In the genomic region with DNA sequence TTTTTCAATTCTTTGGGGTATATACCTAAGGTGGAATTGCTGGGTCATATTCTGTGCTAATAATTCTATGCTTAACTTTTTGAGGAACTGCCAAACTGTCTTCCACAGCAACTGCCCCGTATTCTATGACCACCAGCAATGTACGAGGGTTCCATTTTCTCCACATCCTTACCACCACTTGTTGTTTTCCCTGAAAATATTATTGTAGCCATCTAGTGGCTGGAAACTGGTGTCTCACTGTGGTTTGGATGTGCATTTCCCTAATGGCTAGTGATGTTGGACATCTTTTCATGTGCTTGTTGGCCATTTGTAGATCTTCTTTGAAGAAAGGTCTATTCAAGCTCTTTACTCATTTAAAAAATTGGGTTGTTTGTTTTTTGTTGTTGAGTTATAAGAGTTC, we compare ENCODE assay signal across 14 cellular contexts. TPM values are rescaled to one million over a fixed set of nuclear protein-coding genes. Genes with fewer than 3 reads are reported as not detected.
DNase-seq lines count a peak whose midpoint lies in the region; ATAC-seq, FAIRE-seq and TF ChIP-seq lines count a peak whose summit lies in the region.
"Had no signal": no experiment of that assay in that cellular context is flagged by ENCODE, and none has a peak within 500 bp of the region (broad histone marks: within the 10 kb centered on the region; RNA-seq: fewer than 3 reads in every experiment).

No MANE protein-coding gene starts in this region.

- intact Hi-C loops in MCF 10A (cut with micrococcal nuclease) (loop anchor here (1.0 kb wide), 1 partner anchor 38 kb away; no protein-coding TSS in a partner anchor), breast epithelium (cut with DNase I; ENCODE audit: low total_unique reads) (no loop called here), upper lobe of right lung (cut with DNase I) (no loop called here)
- intact Hi-C loops in activated CD4-positive, alpha-beta T cell treated with anti-CD3 and anti-CD28 coated beads for 36 hours (cut with DNase I, micrococcal nuclease), result no loop called here

- no peaks in the 10 kb centered on the region for H3K27me3 Mint-ChIP-seq in MCF 10A (ENCODE audit: insufficient read depth, unreplicated experiment)
- peaks cover 21% of the 10 kb centered on the region for H3K27me3 Mint-ChIP-seq in activated CD4-positive, alpha-beta T cell treated with anti-CD3 and anti-CD28 coated beads for 36 hours

- peaks cover 5% of the 10 kb centered on the region for H3K4me1 Mint-ChIP-seq in MCF 10A (ENCODE audit: insufficient read depth, unreplicated experiment)
- no peaks in the 10 kb centered on the region for H3K4me1 Mint-ChIP-seq in activated CD4-positive, alpha-beta T cell treated with anti-CD3 and anti-CD28 coated beads for 36 hours

- H3K4me3 ChIP-seq in breast epithelium (no peak overlapping the region), upper lobe of right lung (no peak overlapping the region)
- H3K4me3 ChIP-seq: BLaER1 treated with 17β-estradiol and CSF1 and Interleukin-3, amounts not matched to agents 10 nM and 100 nM; colonic mucosa; HAP-1; heart left ventricle had no signal

- DNase-seq in MCF 10A (ENCODE audit: unreplicated experiment) (peak; percentile 38), breast epithelium (ENCODE audit: low spot score in 2 of 2) (no peak), RCC 7860 (ENCODE audit: low spot score) (no peak), fibroblast of peridontal ligament (ENCODE audit: extremely low read depth) (peak; percentile 8), upper lobe of right lung (no peak), amygdala (lab: John Stamatoyannopoulos, UW) (no peak), CD1c-positive myeloid dendritic cell (ENCODE audit: extremely low spot score) (no peak)
- DNase-seq in activated CD4-positive, alpha-beta T cell treated with anti-CD3 and anti-CD28 coated beads for 36 hours, result no peak
- DNase-seq: colonic mucosa, heart left ventricle, mesenchymal stem cell, NCI-H1417 treated with DMSO at 0.1 percent for 48 hours had no signal

- H3K9me3 ChIP-seq in breast epithelium, result no peaks in the 10 kb centered on the region
- H3K9me3 ChIP-seq in upper lobe of right lung, result no peaks in the 10 kb centered on the region
- H3K9me3 ChIP-seq: colonic mucosa, HAP-1, heart left ventricle had no signal

- H3K27me3 ChIP-seq in breast epithelium (peaks cover 0 to 12% of the 10 kb centered on the region in 2 donors), upper lobe of right lung (peaks cover 31% of the 10 kb centered on the region)
- H3K27me3 ChIP-seq: BLaER1 treated with 17β-estradiol and CSF1 and Interleukin-3, amounts not matched to agents 10 nM and 100 nM had no signal

- no peak for TF ChIP-seq POLR2A in breast epithelium (IDR thresholded peaks at IDR 0.05)

- no peaks in the 10 kb centered on the region for H3K36me3 Mint-ChIP-seq in MCF 10A (ENCODE audit: insufficient read depth, unreplicated experiment)
- no peaks in the 10 kb centered on the region for H3K36me3 Mint-ChIP-seq in activated CD4-positive, alpha-beta T cell treated with anti-CD3 and anti-CD28 coated beads for 36 hours (ENCODE audit: low read depth)

- H3K36me3 ChIP-seq in breast epithelium (no peaks in the 10 kb centered on the region), upper lobe of right lung (no peaks in the 10 kb centered on the region)
- H3K36me3 ChIP-seq: BLaER1 treated with 17β-estradiol and CSF1 and Interleukin-3, amounts not matched to agents 10 nM and 100 nM; colonic mucosa; HAP-1; heart left ventricle had no signal

- TF ChIP-seq CTCF in MCF 10A (IDR thresholded peaks at IDR 0.05; ENCODE audit: unreplicated experiment) (peak; percentile 33), breast epithelium (IDR thresholded peaks at IDR 0.05) (peak in 1 of 3 donors; percentile 19), upper lobe of right lung (IDR thresholded peaks at IDR 0.05) (peak; percentile 13)

- no peak overlapping the region for H3K4me3 Mint-ChIP-seq in MCF 10A (ENCODE audit: unreplicated experiment)
- no peak overlapping the region for H3K4me3 Mint-ChIP-seq in activated CD4-positive, alpha-beta T cell treated with anti-CD3 and anti-CD28 coated beads for 36 hours

- CTCF ChIA-PET in MCF 10A (lab: Yijun Ruan, JAX), result interaction anchor here (0.6 to 7.6 kb wide), 13 partner anchors 13 to 911 kb away, joined by 3 to 76 read pairs (median 3); no protein-coding TSS in a partner anchor
- CTCF ChIA-PET in activated CD4-positive, alpha-beta T cell treated with anti-CD3 and anti-CD28 coated beads for 36 hours (lab: Charles Lee), result no interaction called here

- BruUV-seq in MCF 10A (replicated peaks; lab: Mats Ljungman, UMichigan), result no TSS peak

- no peaks in the 10 kb centered on the region for H3K9me3 Mint-ChIP-seq in MCF 10A (ENCODE audit: unreplicated experiment)
- no peaks in the 10 kb centered on the region for H3K9me3 Mint-ChIP-seq in activated CD4-positive, alpha-beta T cell treated with anti-CD3 and anti-CD28 coated beads for 36 hours (ENCODE audit: low read depth)

- no peak overlapping the region for H3K27ac Mint-ChIP-seq in MCF 10A (ENCODE audit: low read depth, unreplicated experiment)
- H3K27ac Mint-ChIP-seq in activated CD4-positive, alpha-beta T cell treated with anti-CD3 and anti-CD28 coated beads for 36 hours, result no peak overlapping the region

- FAIRE-seq in RCC 7860 (lab: Jason Lieb, UNC), result peak; percentile 41

- POLR2A ChIA-PET in MCF 10A (lab: Yijun Ruan, JAX), result interaction anchor here (0.6 kb wide), 1 partner anchor 1099 kb away, joined by 3 read pairs; no protein-coding TSS in a partner anchor
- POLR2A ChIA-PET in activated CD4-positive, alpha-beta T cell treated with anti-CD3 and anti-CD28 coated beads for 36 hours (lab: Charles Lee), result no interaction called here

- no peak for ATAC-seq in upper lobe of right lung
- ATAC-seq in activated CD4-positive, alpha-beta T cell treated with anti-CD3 and anti-CD28 coated beads for 36 hours, result no peak
- ATAC-seq: heart left ventricle had no signal

- H3K27ac ChIP-seq in breast epithelium, result no peak overlapping the region
- no peak overlapping the region for H3K27ac ChIP-seq in upper lobe of right lung
- H3K27ac ChIP-seq: BLaER1 treated with 17β-estradiol and CSF1 and Interleukin-3, amounts not matched to agents 10 nM and 100 nM; colonic mucosa; heart left ventricle had no signal

- no peaks in the 10 kb centered on the region for H3K4me1 ChIP-seq in breast epithelium
- no peaks in the 10 kb centered on the region for H3K4me1 ChIP-seq in upper lobe of right lung
- H3K4me1 ChIP-seq: colonic mucosa, HAP-1 had no signal

RNA-seq across cellular contexts. Expression of a gene that starts 30.7 kb away (rescaled TPM):
- 4.8 and 5.6 TPM in 2 replicates for total RNA-seq in MCF 10A (2022)
- total RNA-seq in breast epithelium, result 10 to 100 TPM in 2 of 3 donors, 1 to 10 TPM in 1; 1.6 to 12.7 (median 11.5) TPM
- 0.52 TPM for total RNA-seq in upper lobe of right lung
- total RNA-seq in activated CD4-positive, alpha-beta T cell treated with anti-CD3 and anti-CD28 coated beads for 36 hours, result not detected

Comparison
In these comparisons a context has a peak if more than half of its experiments do, and no peak if none do; other contexts are left out.
1. DNase-seq: peak in MCF 10A (single experiment) and fibroblast of peridontal ligament (single experiment); none in breast epithelium (0 of 2), RCC 7860 (single experiment), upper lobe of right lung (single experiment), amygdala (0 of 56), CD1c-positive myeloid dendritic cell (single experiment) and activated CD4-positive, alpha-beta T cell treated with anti-CD3 and anti-CD28 coated beads for 36 hours (single experiment).